Comparison of ENCODE assay signal across 8 cellular contexts in genomic region chr19:18587962-18588610, GRCh38. TPM values are rescaled to one million over a fixed set of nuclear protein-coding genes. Genes with fewer than 3 reads are reported as not detected.
DNase-seq lines count a peak whose midpoint lies in the region; ATAC-seq and TF ChIP-seq lines count a peak whose summit lies in the region.

No MANE protein-coding gene starts in this region.

- in situ Hi-C loops in astrocyte of the cerebellum (cut with HindIII; ENCODE audit: low sequenced_read_pairs) = loop anchor here (25.0 kb wide), 1 partner anchor 249 kb away; the partner anchor contains the start of gene UPF1

- peak overlapping the region; percentile 29 for H3K18ac ChIP-seq in mesendoderm (ENCODE audit: low read length)

- H3K4me2 ChIP-seq in mesendoderm (ENCODE audit: low read length) = peak overlapping the region; percentile 30

- H2BK120ac ChIP-seq in mesendoderm (ENCODE audit: low read depth, low read length) = no peak overlapping the region

- ATAC-seq in HG03135 (IDR thresholded peaks at IDR 0.05; ENCODE audit: unreplicated experiment) = peak; percentile 22

- TF ChIP-seq CTCF in AG10803 (conservative IDR thresholded peaks at IDR 0.05; ENCODE audit: low read length) (no peak), astrocyte of the cerebellum (IDR thresholded peaks at IDR 0.05; ENCODE audit: low read depth, low read length, missing control alignments) (no peak)

- H3K56ac ChIP-seq in mesendoderm (ENCODE audit: low read length) = peak overlapping the region; percentile 100

- no peaks in the 10 kb centered on the region for H3K79me2 ChIP-seq in mesendoderm (ENCODE audit: control insufficient read depth, insufficient read depth, low read length)

- H3K36me3 ChIP-seq in mesendoderm (ENCODE audit: control insufficient read depth, insufficient read depth, low read length) = peaks cover 3% of the 10 kb centered on the region

- peak overlapping the region; percentile 31 for H4K8ac ChIP-seq in mesendoderm (ENCODE audit: low read depth, low read length)

- H3K4me3 ChIP-seq in AG10803 (ENCODE audit: low read length) (peak overlapping the region; percentile 76), astrocyte of the cerebellum (ENCODE audit: low read depth, low read length) (peak overlapping the region; percentile 82), mesendoderm (ENCODE audit: low read length) (peak overlapping the region; percentile 18)

- peaks cover 2% of the 10 kb centered on the region for H3K79me1 ChIP-seq in mesendoderm (ENCODE audit: low read length)

- DNase-seq in AG10803 (ENCODE audit: low read depth) (no peak), astrocyte of the cerebellum (ENCODE audit: low read depth) (no peak), mesendoderm (no peak), NCI-H526 treated with DMSO at 0.1 percent for 48 hours (lab: John Stamatoyannopoulos, UW) (no peak), T1000 (lab: John Stamatoyannopoulos, UW) (no peak), SKM-1 treated with dmso at 0.1 percent for 144 hours (lab: John Stamatoyannopoulos, UW; ENCODE audit: unreplicated experiment) (no peak), 8988T (no peak)

- peak overlapping the region; percentile 98 for H3K9ac ChIP-seq in mesendoderm (ENCODE audit: low read length)

- WGBS in mesendoderm (ENCODE audit: extremely low coverage, insufficient coverage, low lambda C conversion rate) = no CpG with 5 or more reads among the region's 16 CpGs

- H3K4ac ChIP-seq in mesendoderm (ENCODE audit: low read depth, low read length) = peak overlapping the region; percentile 37

- no peak overlapping the region for H2AK5ac ChIP-seq in mesendoderm (ENCODE audit: low read length)

- H3K23ac ChIP-seq in mesendoderm (ENCODE audit: low read length) = no peak overlapping the region

- no peak overlapping the region for H2BK15ac ChIP-seq in mesendoderm (replicated peaks; ENCODE audit: low read depth)

- H3K27ac ChIP-seq in mesendoderm (ENCODE audit: low read depth, low read length) = peak overlapping the region; percentile 9

- no peak overlapping the region for H2BK5ac ChIP-seq in mesendoderm (ENCODE audit: low read length)

- H3K27me3 ChIP-seq in mesendoderm (ENCODE audit: insufficient read depth, low read length, poor library complexity) = no peaks in the 10 kb centered on the region

- H4K5ac ChIP-seq in mesendoderm (ENCODE audit: low read length) = no peak overlapping the region

- H3K4me1 ChIP-seq in mesendoderm (ENCODE audit: control insufficient read depth, low read depth, low read length) = peaks cover 3% of the 10 kb centered on the region

RNA-seq across cellular contexts. Expression of gene REX1BD, which starts 0.5 kb away (rescaled TPM):
- 86.9 TPM for polyA plus RNA-seq in mesendoderm (2013, experiment 1 of 2)
- 82.8 TPM for polyA plus RNA-seq in mesendoderm (2013, experiment 2 of 2)

RNA-seq across cellular contexts. Expression of gene UBA52, which starts 16.4 kb away (rescaled TPM):
- polyA plus RNA-seq in mesendoderm (2013, experiment 1 of 2) = 1,632 TPM
- polyA plus RNA-seq in mesendoderm (2013, experiment 2 of 2) = 1,662 TPM

RNA-seq across cellular contexts. Expression of gene CRLF1, which starts 18.5 kb away (rescaled TPM):
- polyA plus RNA-seq in mesendoderm (2013, experiment 1 of 2) = 17.2 TPM
- polyA plus RNA-seq in mesendoderm (2013, experiment 2 of 2) = 16.7 TPM

RNA-seq across cellular contexts. Expression of gene TMEM59L, which starts 24.6 kb away (rescaled TPM):
- 3.9 TPM for polyA plus RNA-seq in mesendoderm (2013, experiment 1 of 2)
- 3.6 TPM for polyA plus RNA-seq in mesendoderm (2013, experiment 2 of 2)

RNA-seq across cellular contexts. Expression of gene KXD1, which starts 30.4 kb away (rescaled TPM):
- 119 TPM for polyA plus RNA-seq in mesendoderm (2013, experiment 1 of 2)
- polyA plus RNA-seq in mesendoderm (2013, experiment 2 of 2) = 123 TPM

Comparison
In these comparisons a context has a peak if more than half of its experiments do, and no peak if none do; other contexts are left out.
1. H3K4me3 ChIP-seq: peak in every context shown above with its lines; median percentile 82 in astrocyte of the cerebellum; 76 in AG10803; 18 in mesendoderm.